In genomic region chr5:55450050-55450765, GRCh38 we compare ENCODE assay signal across 20 cellular contexts.
DNase-seq lines count a peak whose midpoint lies in the region; ATAC-seq, FAIRE-seq and TF ChIP-seq lines count a peak whose summit lies in the region.
"Had no signal": no experiment of that assay in that cellular context is flagged by ENCODE, and none has a peak within 500 bp of the region (broad histone marks: within the 10 kb centered on the region; RNA-seq: fewer than 3 reads in every experiment).

No MANE protein-coding gene starts in this region.

- H3K9me3 Mint-ChIP-seq in GM23338, result no peaks in the 10 kb centered on the region
- H3K9me3 Mint-ChIP-seq: activated CD4-positive, alpha-beta memory T cell treated with anti-CD3 and anti-CD28 coated beads, Interleukin-2, amount 10 ng/mL, durations not matched to agents 7 days and 5 days; activated T-helper 1 cell treated with anti-CD3 and anti-CD28 coated beads, Interleukin-12 subunit alpha, Interleukin-12 subunit beta, Interleukin-2, Interleukin-4 antibody, amounts not matched to agents 30 ng/mL and 10 ng/mL and 1 ng/mL, durations not matched to agents 14 hours and 24 hours and 36 hours had no signal

- no peak for TF ChIP-seq POLR2A in GM12891 (IDR thresholded peaks at IDR 0.05; ENCODE audit: low read depth, low read length)
- no peak for TF ChIP-seq POLR2A in thyroid gland (IDR thresholded peaks at IDR 0.05)

- H2AFZ ChIP-seq in GM23338 (no peak overlapping the region), fibroblast of lung (ENCODE audit: low read length) (no peak overlapping the region)

- peaks cover 14% of the 10 kb centered on the region for H3K36me3 Mint-ChIP-seq in GM23338 (ENCODE audit: low read depth)

- H3K79me2 ChIP-seq in GM23338 (replicated peaks; ENCODE audit: insufficient read depth) (peaks cover 60% of the 10 kb centered on the region), fibroblast of lung (ENCODE audit: control insufficient read depth, insufficient read depth, low read length) (no peaks in the 10 kb centered on the region)

- intact Hi-C loops in thyroid gland (cut with DNase I), result no loop called here

- no peak overlapping the region for H3K4me3 Mint-ChIP-seq in GM23338
- H3K4me3 Mint-ChIP-seq: activated CD4-positive, alpha-beta memory T cell treated with anti-CD3 and anti-CD28 coated beads, Interleukin-2, amount 10 ng/mL, durations not matched to agents 7 days and 5 days; activated T-helper 1 cell treated with anti-CD3 and anti-CD28 coated beads, Interleukin-12 subunit alpha, Interleukin-12 subunit beta, Interleukin-2, Interleukin-4 antibody, amounts not matched to agents 30 ng/mL and 10 ng/mL and 1 ng/mL, durations not matched to agents 14 hours and 24 hours and 36 hours had no signal

- DNase-seq in GM23338 (ENCODE audit: low spot score) (no peak), RWPE2 (ENCODE audit: low spot score) (no peak), fibroblast of lung (ENCODE audit: low read depth in 2 of 2) (peak; percentile 15 to 59), non-pigmented ciliary epithelial cell (ENCODE audit: low read depth) (peak; percentile 20), GM12891 (ENCODE audit: insufficient read length, low spot score) (no peak), NCI-H2196 treated with DMSO at 0.1 percent for 48 hours (lab: John Stamatoyannopoulos, UW; ENCODE audit: unreplicated experiment) (no peak), thyroid gland (no peak), NCI-H1048 (lab: John Stamatoyannopoulos, UW) (no peak)
- DNase-seq: activated CD4-positive, alpha-beta memory T cell treated with anti-CD3 and anti-CD28 coated beads, Interleukin-2, amount 10 ng/mL, durations not matched to agents 7 days and 5 days; amniotic stem cell; DMS53; hippocampal formation; MG63; midbrain; NCI-H187; NCI-H510A; occipital lobe; upper lobe of left lung had no signal

- H3K27ac ChIP-seq in GM23338 (ENCODE audit: low read depth) (peak overlapping the region; percentile 40; the same call in 1 of the 2 replicates), RWPE2 (ENCODE audit: poor library complexity, severe bottlenecking) (no peak overlapping the region), fibroblast of lung (ENCODE audit: insufficient read depth, low read length) (no peak overlapping the region), thyroid gland (no peak overlapping the region)
- H3K27ac ChIP-seq: BLaER1, upper lobe of left lung had no signal

- no peak for ATAC-seq in GM23338
- ATAC-seq in RWPE2 (ENCODE audit: low read depth), result peak; percentile 38; the same call in 1 of the 3 replicates

- 0 out of 2 replicates have a peak, but pooled peaks cover 4% of the 10 kb centered on the region for H3K9me2 ChIP-seq in GM23338 (ENCODE audit: insufficient read depth)

- no peak overlapping the region for H3K9ac ChIP-seq in fibroblast of lung (ENCODE audit: insufficient read depth, low read length)
- H3K9ac ChIP-seq: BLaER1 had no signal

- WGBS in thyroid gland, 2 donors, result 85 to 90% methylated on average over 4 of the region's 4 CpGs

- H4K20me1 ChIP-seq in GM23338 (replicated peaks; ENCODE audit: insufficient read depth), result no peaks in the 10 kb centered on the region
- H4K20me1 ChIP-seq in fibroblast of lung (ENCODE audit: control insufficient read depth, extremely low read depth, insufficient read depth, low read length), result no peaks in the 10 kb centered on the region
- H4K20me1 ChIP-seq: BLaER1 had no signal

- H3K4me1 ChIP-seq in GM23338 (ENCODE audit: insufficient read depth) (peaks cover 27% of the 10 kb centered on the region), RWPE2 (ENCODE audit: insufficient read depth, poor library complexity, severe bottlenecking) (no peaks in the 10 kb centered on the region), fibroblast of lung (ENCODE audit: control insufficient read depth, extremely low read depth, insufficient read depth, low read length) (no peaks in the 10 kb centered on the region), thyroid gland (peaks cover 0 to 13% of the 10 kb centered on the region in 2 donors)
- H3K4me1 ChIP-seq: BLaER1 had no signal

- H3K27me3 Mint-ChIP-seq in GM23338 (ENCODE audit: insufficient read depth, low read depth, poor library complexity), result peaks cover 2% of the 10 kb centered on the region
- H3K27me3 Mint-ChIP-seq: activated CD4-positive, alpha-beta memory T cell treated with anti-CD3 and anti-CD28 coated beads, Interleukin-2, amount 10 ng/mL, durations not matched to agents 7 days and 5 days had no signal

- H3K4me3 ChIP-seq in GM23338 (no peak overlapping the region), RWPE2 (ENCODE audit: severe bottlenecking) (no peak overlapping the region), fibroblast of lung (replicated peaks in 1 of 4; ENCODE audit: control extremely low read depth in 1 of 4, insufficient read depth in 1 of 4, low read depth in 3 of 4, low read length in 4 of 4) (no peak overlapping the region), thyroid gland (replicated peaks in 1 of 3) (no peak overlapping the region)
- H3K4me3 ChIP-seq: BLaER1, MG63, upper lobe of left lung had no signal

- H3K36me3 ChIP-seq in GM23338 (ENCODE audit: insufficient read depth) (no peaks in the 10 kb centered on the region), RWPE2 (ENCODE audit: low read depth) (no peaks in the 10 kb centered on the region), fibroblast of lung (ENCODE audit: control insufficient read depth, insufficient read depth, low read length) (no peaks in the 10 kb centered on the region), thyroid gland (no peaks in the 10 kb centered on the region)
- H3K36me3 ChIP-seq: BLaER1, MG63 had no signal

- H3K4me1 Mint-ChIP-seq in GM23338, result peaks cover 28% of the 10 kb centered on the region
- H3K4me1 Mint-ChIP-seq: activated CD4-positive, alpha-beta memory T cell treated with anti-CD3 and anti-CD28 coated beads, Interleukin-2, amount 10 ng/mL, durations not matched to agents 7 days and 5 days had no signal

- H3K27me3 ChIP-seq in GM23338 (ENCODE audit: insufficient read depth), result no peaks in the 10 kb centered on the region
- no peaks in the 10 kb centered on the region for H3K27me3 ChIP-seq in RWPE2 (ENCODE audit: insufficient read depth, poor library complexity, severe bottlenecking)
- H3K27me3 ChIP-seq in fibroblast of lung (ENCODE audit: control insufficient read depth, insufficient read depth, low read length), result no peaks in the 10 kb centered on the region
- H3K27me3 ChIP-seq in thyroid gland, result no peaks in the 10 kb centered on the region
- H3K27me3 ChIP-seq: BLaER1, MG63, upper lobe of left lung had no signal

- no peak for TF ChIP-seq CTCF in GM23338 (conservative IDR thresholded peaks at IDR 0.05; ENCODE audit: low read depth in 2 of 2)
- no peak for TF ChIP-seq CTCF in RWPE2 (IDR thresholded peaks at IDR 0.05; ENCODE audit: poor library complexity, severe bottlenecking)
- no peak for TF ChIP-seq CTCF in fibroblast of lung (conservative IDR thresholded peaks at IDR 0.05 in 1 of 2, IDR thresholded peaks at IDR 0.05 in 1 of 2; ENCODE audit: low read depth in 1 of 2, low read length in 2 of 2)
- TF ChIP-seq CTCF in thyroid gland (IDR thresholded peaks at IDR 0.05), result no peak

- H3K9me3 ChIP-seq in RWPE2 (ENCODE audit: severe bottlenecking) (no peaks in the 10 kb centered on the region), fibroblast of lung (ENCODE audit: control insufficient read depth, insufficient read depth, low read depth, low read length) (no peaks in the 10 kb centered on the region), thyroid gland (no peaks in the 10 kb centered on the region)
- H3K9me3 ChIP-seq: BLaER1, MG63, upper lobe of left lung had no signal

- no peak overlapping the region for H3K4me2 ChIP-seq in GM23338
- peak overlapping the region; percentile 7 for H3K4me2 ChIP-seq in fibroblast of lung (ENCODE audit: extremely low read depth, insufficient read depth, low read length)
- H3K4me2 ChIP-seq: BLaER1 had no signal

- no peaks in the 10 kb centered on the region for H3F3A ChIP-seq in GM23338 (replicated peaks; ENCODE audit: low read depth)

- H3K27ac Mint-ChIP-seq in GM23338, result peak overlapping the region; percentile 59
- H3K27ac Mint-ChIP-seq: activated CD4-positive, alpha-beta memory T cell treated with anti-CD3 and anti-CD28 coated beads, Interleukin-2, amount 10 ng/mL, durations not matched to agents 7 days and 5 days; activated T-helper 1 cell treated with anti-CD3 and anti-CD28 coated beads, Interleukin-12 subunit alpha, Interleukin-12 subunit beta, Interleukin-2, Interleukin-4 antibody, amounts not matched to agents 30 ng/mL and 10 ng/mL and 1 ng/mL, durations not matched to agents 14 hours and 24 hours and 36 hours had no signal

- no peak for FAIRE-seq in GM12891 (lab: Jason Lieb, UNC)

TF ChIP-seq in GM23338, 12 proteins besides CTCF, POLR2A, EP300 and RAD21 (continues in another document):
- TF ChIP-seq NANOG (IDR thresholded peaks at IDR 0.05; ENCODE audit: borderline replicate concordance), result no peak

TF ChIP-seq in GM12891, 5 proteins besides CTCF, POLR2A, EP300 and RAD21:
- TF ChIP-seq SPI1 (IDR thresholded peaks at IDR 0.05; ENCODE audit: low read depth, low read length) (no peak), POU2F2 (IDR thresholded peaks at IDR 0.05; ENCODE audit: low read depth, low read length) (no peak), POLR2AphosphoS5 (IDR thresholded peaks at IDR 0.05; ENCODE audit: low read depth, low read length) (no peak), PAX5 (IDR thresholded peaks at IDR 0.05; ENCODE audit: insufficient read depth, low read length, severe bottlenecking) (no peak), TAF1 (IDR thresholded peaks at IDR 0.05; ENCODE audit: low read depth, low read length) (no peak)

Comparison
In these comparisons a context has a peak if more than half of its experiments do, and no peak if none do; other contexts are left out.
1. DNase-seq: peak in fibroblast of lung (2 of 2) and non-pigmented ciliary epithelial cell (single experiment); none in GM23338 (single experiment), RWPE2 (single experiment), GM12891 (single experiment), NCI-H2196 treated with DMSO at 0.1 percent for 48 hours (single experiment), thyroid gland (0 of 2) and NCI-H1048 (single experiment).